ENCODE assay signal across 1 cellular context in the genomic region with DNA sequence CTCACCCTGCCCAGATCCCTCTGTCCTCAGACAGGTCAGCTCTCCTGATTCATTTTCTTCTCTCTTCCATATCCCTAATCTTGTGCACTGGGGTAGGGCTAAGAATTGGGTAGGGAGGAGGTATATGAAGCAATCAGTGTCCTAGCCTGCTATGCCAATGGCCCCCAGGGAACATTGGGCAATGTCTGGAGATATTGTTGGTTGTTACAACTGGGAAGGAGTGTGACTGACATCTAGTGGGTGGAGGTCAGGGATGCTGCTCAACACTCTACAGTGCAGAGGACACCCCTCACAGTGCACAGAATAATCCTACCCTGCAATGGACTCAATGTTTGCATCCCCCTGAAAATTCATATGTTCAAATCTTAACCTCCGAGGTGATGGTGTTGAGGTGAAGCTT.
TF ChIP-seq lines count a peak whose summit lies in the region.

No MANE protein-coding gene starts in this region.

TF ChIP-seq in GM23338, 12 proteins besides CTCF, POLR2A, EP300 and RAD21 (continued from another document):
- TF ChIP-seq, protein P1, sequence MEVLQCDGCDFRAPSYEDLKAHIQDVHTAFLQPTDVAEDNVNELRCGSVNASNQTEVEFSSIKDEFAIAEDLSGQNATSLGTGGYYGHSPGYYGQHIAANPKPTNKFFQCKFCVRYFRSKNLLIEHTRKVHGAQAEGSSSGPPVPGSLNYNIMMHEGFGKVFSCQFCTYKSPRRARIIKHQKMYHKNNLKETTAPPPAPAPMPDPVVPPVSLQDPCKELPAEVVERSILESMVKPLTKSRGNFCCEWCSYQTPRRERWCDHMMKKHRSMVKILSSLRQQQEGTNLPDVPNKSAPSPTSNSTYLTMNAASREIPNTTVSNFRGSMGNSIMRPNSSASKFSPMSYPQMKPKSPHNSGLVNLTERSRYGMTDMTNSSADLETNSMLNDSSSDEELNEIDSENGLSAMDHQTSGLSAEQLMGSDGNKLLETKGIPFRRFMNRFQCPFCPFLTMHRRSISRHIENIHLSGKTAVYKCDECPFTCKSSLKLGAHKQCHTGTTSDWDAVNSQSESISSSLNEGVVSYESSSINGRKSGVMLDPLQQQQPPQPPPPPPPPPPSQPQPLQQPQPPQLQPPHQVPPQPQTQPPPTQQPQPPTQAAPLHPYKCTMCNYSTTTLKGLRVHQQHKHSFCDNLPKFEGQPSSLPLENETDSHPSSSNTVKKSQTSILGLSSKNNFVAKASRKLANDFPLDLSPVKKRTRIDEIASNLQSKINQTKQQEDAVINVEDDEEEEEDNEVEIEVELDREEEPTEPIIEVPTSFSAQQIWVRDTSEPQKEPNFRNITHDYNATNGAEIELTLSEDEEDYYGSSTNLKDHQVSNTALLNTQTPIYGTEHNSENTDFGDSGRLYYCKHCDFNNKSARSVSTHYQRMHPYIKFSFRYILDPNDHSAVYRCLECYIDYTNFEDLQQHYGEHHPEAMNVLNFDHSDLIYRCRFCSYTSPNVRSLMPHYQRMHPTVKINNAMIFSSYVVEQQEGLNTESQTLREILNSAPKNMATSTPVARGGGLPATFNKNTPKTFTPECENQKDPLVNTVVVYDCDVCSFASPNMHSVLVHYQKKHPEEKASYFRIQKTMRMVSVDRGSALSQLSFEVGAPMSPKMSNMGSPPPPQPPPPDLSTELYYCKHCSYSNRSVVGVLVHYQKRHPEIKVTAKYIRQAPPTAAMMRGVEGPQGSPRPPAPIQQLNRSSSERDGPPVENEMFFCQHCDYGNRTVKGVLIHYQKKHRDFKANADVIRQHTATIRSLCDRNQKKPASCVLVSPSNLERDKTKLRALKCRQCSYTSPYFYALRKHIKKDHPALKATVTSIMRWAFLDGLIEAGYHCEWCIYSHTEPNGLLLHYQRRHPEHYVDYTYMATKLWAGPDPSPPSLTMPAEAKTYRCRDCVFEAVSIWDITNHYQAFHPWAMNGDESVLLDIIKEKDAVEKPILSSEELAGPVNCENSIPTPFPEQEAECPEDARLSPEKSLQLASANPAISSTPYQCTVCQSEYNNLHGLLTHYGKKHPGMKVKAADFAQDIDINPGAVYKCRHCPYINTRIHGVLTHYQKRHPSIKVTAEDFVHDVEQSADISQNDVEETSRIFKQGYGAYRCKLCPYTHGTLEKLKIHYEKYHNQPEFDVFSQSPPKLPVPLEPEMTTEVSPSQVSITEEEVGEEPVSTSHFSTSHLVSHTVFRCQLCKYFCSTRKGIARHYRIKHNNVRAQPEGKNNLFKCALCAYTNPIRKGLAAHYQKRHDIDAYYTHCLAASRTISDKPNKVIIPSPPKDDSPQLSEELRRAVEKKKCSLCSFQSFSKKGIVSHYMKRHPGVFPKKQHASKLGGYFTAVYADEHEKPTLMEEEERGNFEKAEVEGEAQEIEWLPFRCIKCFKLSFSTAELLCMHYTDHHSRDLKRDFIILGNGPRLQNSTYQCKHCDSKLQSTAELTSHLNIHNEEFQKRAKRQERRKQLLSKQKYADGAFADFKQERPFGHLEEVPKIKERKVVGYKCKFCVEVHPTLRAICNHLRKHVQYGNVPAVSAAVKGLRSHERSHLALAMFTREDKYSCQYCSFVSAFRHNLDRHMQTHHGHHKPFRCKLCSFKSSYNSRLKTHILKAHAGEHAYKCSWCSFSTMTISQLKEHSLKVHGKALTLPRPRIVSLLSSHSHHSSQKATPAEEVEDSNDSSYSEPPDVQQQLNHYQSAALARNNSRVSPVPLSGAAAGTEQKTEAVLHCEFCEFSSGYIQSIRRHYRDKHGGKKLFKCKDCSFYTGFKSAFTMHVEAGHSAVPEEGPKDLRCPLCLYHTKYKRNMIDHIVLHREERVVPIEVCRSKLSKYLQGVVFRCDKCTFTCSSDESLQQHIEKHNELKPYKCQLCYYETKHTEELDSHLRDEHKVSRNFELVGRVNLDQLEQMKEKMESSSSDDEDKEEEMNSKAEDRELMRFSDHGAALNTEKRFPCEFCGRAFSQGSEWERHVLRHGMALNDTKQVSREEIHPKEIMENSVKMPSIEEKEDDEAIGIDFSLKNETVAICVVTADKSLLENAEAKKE (CRISPR knock-in tag; IDR thresholded peaks at IDR 0.05), result no peak
- no peak for TF ChIP-seq CREB1 (CRISPR knock-in tag; IDR thresholded peaks at IDR 0.05; ENCODE audit: low read depth)
- TF ChIP-seq NANOG (IDR thresholded peaks at IDR 0.05; ENCODE audit: borderline replicate concordance), result no peak
- TF ChIP-seq POLR2AphosphoS5 (IDR thresholded peaks at IDR 0.05; ENCODE audit: low read depth), result no peak
- no peak for TF ChIP-seq REST (IDR thresholded peaks at IDR 0.05; ENCODE audit: unreplicated experiment)
- TF ChIP-seq ETS1 (IDR thresholded peaks at IDR 0.05), result no peak
- TF ChIP-seq STAT1 (IDR thresholded peaks at IDR 0.05; ENCODE audit: unreplicated experiment), result no peak
